ENCODE assay signal across 27 cellular contexts in the genomic region with DNA sequence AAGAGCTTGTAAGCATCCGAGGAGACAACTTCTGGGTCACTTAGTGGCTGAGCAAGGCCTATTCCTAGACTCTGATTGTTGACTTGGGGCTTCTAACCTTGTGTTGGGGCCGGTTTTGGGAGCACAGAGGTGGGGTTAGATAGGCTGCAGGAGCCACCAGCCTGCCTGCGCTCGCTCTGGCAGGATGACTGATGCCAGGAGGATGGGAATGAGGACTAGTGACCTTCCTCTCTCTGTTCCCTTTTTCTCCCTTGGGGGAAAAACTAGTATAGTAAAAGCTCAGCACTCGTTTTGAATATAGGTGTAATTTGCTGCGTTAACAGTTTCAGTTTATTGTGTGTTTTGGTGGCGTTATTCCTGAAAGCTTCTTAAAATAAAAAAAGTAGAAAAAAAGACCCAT.
DNase-seq lines count a peak whose midpoint lies in the region; ATAC-seq, FAIRE-seq and TF ChIP-seq lines count a peak whose summit lies in the region.
"Had no signal": no experiment of that assay in that cellular context is flagged by ENCODE, and none has a peak within 500 bp of the region (broad histone marks: within the 10 kb centered on the region; RNA-seq: fewer than 3 reads in every experiment).

No MANE protein-coding gene starts in this region.

- CTCF ChIA-PET in HepG2 (lab: Yijun Ruan, JAX; ENCODE audit: low intra/inter-chr PET ratio, low total read pairs) = no interaction called here

- H3K36me3 Mint-ChIP-seq in activated naive CD8-positive, alpha-beta T cell treated with anti-CD3 and anti-CD28 coated beads for 36 hours = peaks cover 18% of the 10 kb centered on the region
- H3K36me3 Mint-ChIP-seq: activated naive CD4-positive, alpha-beta T cell treated with anti-CD3 and anti-CD28 coated beads, Interleukin-2, amount 50 U/mL, for 72 hours had no signal

- H3K9me3 ChIP-seq in right cardiac atrium (ENCODE audit: control insufficient read depth, low read length) (no peaks in the 10 kb centered on the region), SK-N-MC (ENCODE audit: low read depth, low read length) (no peaks in the 10 kb centered on the region), HepG2 (ENCODE audit: low read length) (no peaks in the 10 kb centered on the region), body of pancreas (no peaks in the 10 kb centered on the region)
- no peaks in the 10 kb centered on the region for H3K9me3 ChIP-seq in effector memory CD4-positive, alpha-beta T cell (ENCODE audit: control insufficient read depth, low read length)
- H3K9me3 ChIP-seq: ascending aorta, stomach had no signal

- H2AFZ ChIP-seq in HepG2 (ENCODE audit: low read length) = no peak overlapping the region

- H3K4me1 ChIP-seq in right cardiac atrium (ENCODE audit: control insufficient read depth, insufficient read depth, low read length) (peaks cover 12% of the 10 kb centered on the region), HepG2 (ENCODE audit: insufficient read depth, low read length) (no peaks in the 10 kb centered on the region), body of pancreas (no peaks in the 10 kb centered on the region)
- H3K4me1 ChIP-seq in effector memory CD4-positive, alpha-beta T cell (ENCODE audit: control insufficient read depth, insufficient read depth, low read length, poor library complexity, severe bottlenecking) = peaks cover 2% of the 10 kb centered on the region

- POLR2A ChIA-PET in HepG2 (lab: Yijun Ruan, JAX) = no interaction called here

- DNase-seq in left ventricle myocardium superior (no peak), right cardiac atrium (no peak), SK-N-MC (ENCODE audit: low read depth, low spot score) (no peak), HepG2 (ENCODE audit: low spot score) (no peak), body of pancreas (no peak)
- DNase-seq in activated naive CD8-positive, alpha-beta T cell treated with anti-CD3 and anti-CD28 coated beads for 36 hours = no peak
- DNase-seq in effector memory CD4-positive, alpha-beta T cell = no peak
- DNase-seq: activated CD4-positive, alpha-beta T cell treated with anti-CD3 and anti-CD28 coated beads, Interleukin-2, amount 50 U/mL, for 48 hours; AML-193; COR-L47; DMS79; dorsolateral prefrontal cortex; head of caudate nucleus; NCI-H1105 treated with DMSO at 0.1 percent for 48 hours; NCI-H2029; NCI-H345; NCI-H748 treated with DMSO at 0.1 percent for 48 hours; posterior cingulate gyrus; stomach; T-helper 9 cell had no signal

- H4K20me1 ChIP-seq in HepG2 (ENCODE audit: insufficient read depth, low read length) = peaks cover 6% of the 10 kb centered on the region; the same call in 1 of the 2 replicates

- 55% methylated on average over 7 of the region's 7 CpGs for WGBS in right cardiac atrium
- WGBS in HepG2 (ENCODE audit: low lambda C conversion rate) = 96% methylated on average over 7 of the region's 7 CpGs
- WGBS in body of pancreas, 2 donors = 76 to 82% methylated on average over 7 of the region's 7 CpGs

- H3K9ac ChIP-seq in SK-N-MC (ENCODE audit: insufficient read length) (no peak overlapping the region), HepG2 (ENCODE audit: insufficient read depth, low read depth, low read length) (no peak overlapping the region)

- H3K4me3 ChIP-seq in right cardiac atrium (ENCODE audit: low read length) = no peak overlapping the region
- H3K4me3 ChIP-seq in SK-N-MC = no peak overlapping the region
- H3K4me3 ChIP-seq in HepG2 (replicated peaks in 1 of 3; ENCODE audit: insufficient read depth in 1 of 3, low read depth in 2 of 3, low read length in 3 of 3) = no peak overlapping the region
- no peak overlapping the region for H3K4me3 ChIP-seq in body of pancreas
- no peak overlapping the region for H3K4me3 ChIP-seq in effector memory CD4-positive, alpha-beta T cell (ENCODE audit: insufficient read depth, low read depth, low read length, poor library complexity, severe bottlenecking)
- H3K4me3 ChIP-seq: ascending aorta, dorsolateral prefrontal cortex, stomach had no signal

- FAIRE-seq in HepG2 (lab: Jason Lieb, UNC) = no peak
- FAIRE-seq: H54 had no signal

- peaks cover 43% of the 10 kb centered on the region for H3K4me1 Mint-ChIP-seq in activated naive CD8-positive, alpha-beta T cell treated with anti-CD3 and anti-CD28 coated beads for 36 hours

- H3K4me3 Mint-ChIP-seq in activated naive CD8-positive, alpha-beta T cell treated with anti-CD3 and anti-CD28 coated beads for 36 hours = no peak overlapping the region
- H3K4me3 Mint-ChIP-seq: neural crest cell, type B pancreatic cell had no signal

- H3K27me3 Mint-ChIP-seq in activated naive CD8-positive, alpha-beta T cell treated with anti-CD3 and anti-CD28 coated beads for 36 hours = no peaks in the 10 kb centered on the region
- H3K27me3 Mint-ChIP-seq: type B pancreatic cell had no signal

- no peak for TF ChIP-seq EP300 in HepG2 (IDR thresholded peaks at IDR 0.05; ENCODE audit: low read depth in 2 of 2, low read length in 2 of 2)
- TF ChIP-seq EP300 in HepG2 (CRISPR knock-in tag; IDR thresholded peaks at IDR 0.05; ENCODE audit: borderline replicate concordance) = no peak

- BruUV-seq in HepG2 (replicated peaks; lab: Mats Ljungman, UMichigan) = no TSS peak

- in situ Hi-C loops in HepG2 (cut with HindIII; ENCODE audit: extremely low pct_ligation_motif_present, low pct_unique_long_range_greater_than_20kb) = no loop called here

- H3K4me2 ChIP-seq in HepG2 (ENCODE audit: low read depth, low read length) = no peak overlapping the region

- intact Hi-C loops in left ventricle myocardium superior (cut with micrococcal nuclease) = no loop called here
- intact Hi-C loops in right cardiac atrium (cut with DNase I) = no loop called here
- intact Hi-C loops in HepG2 (cut with micrococcal nuclease; ENCODE audit: unreplicated experiment) = no loop called here
- intact Hi-C loops in body of pancreas (cut with DNase I) = no loop called here

- TF ChIP-seq POLR2A in HepG2 (IDR thresholded peaks at IDR 0.05; ENCODE audit: insufficient read depth in 1 of 2, low read depth in 2 of 2, low read length in 2 of 2) (no peak), body of pancreas (IDR thresholded peaks at IDR 0.05) (no peak)

- H3K27me3 ChIP-seq in right cardiac atrium (ENCODE audit: control insufficient read depth, insufficient read depth) (no peaks in the 10 kb centered on the region), HepG2 (ENCODE audit: control insufficient read depth in 1 of 2, insufficient read depth in 2 of 2, low read length in 2 of 2) (no peaks in the 10 kb centered on the region), body of pancreas (no peaks in the 10 kb centered on the region)
- no peaks in the 10 kb centered on the region for H3K27me3 ChIP-seq in effector memory CD4-positive, alpha-beta T cell (replicated peaks; ENCODE audit: control insufficient read depth, insufficient read depth, low read length, poor library complexity, severe bottlenecking)
- H3K27me3 ChIP-seq: ascending aorta, dorsolateral prefrontal cortex, stomach had no signal

- ATAC-seq in left ventricle myocardium superior = peak; percentile 30
- ATAC-seq in right cardiac atrium = no peak
- ATAC-seq in HepG2 = no peak
- no peak for ATAC-seq in body of pancreas
- no peak for ATAC-seq in HG02763 (IDR thresholded peaks at IDR 0.05; ENCODE audit: unreplicated experiment)
- ATAC-seq: activated naive CD4-positive, alpha-beta T cell treated with anti-CD3 and anti-CD28 coated beads, Interleukin-2, amount 50 U/mL, for 72 hours had no signal

- TF ChIP-seq CTCF in HepG2 (CRISPR knock-in tag; IDR thresholded peaks at IDR 0.05) = no peak
- TF ChIP-seq CTCF in body of pancreas (IDR thresholded peaks at IDR 0.05) = no peak

- no peak for TF ChIP-seq RAD21 in HepG2 (CRISPR knock-in tag; IDR thresholded peaks at IDR 0.05)

- peaks cover 6% of the 10 kb centered on the region for H3K79me2 ChIP-seq in HepG2 (ENCODE audit: insufficient read depth, low read length)

- H3K36me3 ChIP-seq in SK-N-MC (ENCODE audit: insufficient read depth, low read length) = no peaks in the 10 kb centered on the region
- H3K36me3 ChIP-seq in HepG2 (replicated peaks in 1 of 2; ENCODE audit: control insufficient read depth in 1 of 2, insufficient read depth in 2 of 2, low read length in 2 of 2) = peaks cover 2 to 7% of the 10 kb centered on the region in 2 experiments; a peak in 4 of 5 replicates
- no peaks in the 10 kb centered on the region for H3K36me3 ChIP-seq in body of pancreas (replicated peaks in 1 of 2; ENCODE audit: insufficient read depth in 1 of 2, low read depth in 2 of 2)
- no peaks in the 10 kb centered on the region for H3K36me3 ChIP-seq in effector memory CD4-positive, alpha-beta T cell (ENCODE audit: control insufficient read depth, insufficient read depth, low read length)
- H3K36me3 ChIP-seq: ascending aorta, stomach had no signal

- no peak overlapping the region for H3K27ac Mint-ChIP-seq in activated naive CD8-positive, alpha-beta T cell treated with anti-CD3 and anti-CD28 coated beads for 36 hours
- H3K27ac Mint-ChIP-seq: activated naive CD4-positive, alpha-beta T cell treated with anti-CD3 and anti-CD28 coated beads, Interleukin-2, amount 50 U/mL, for 72 hours; activated T-helper 2 cell treated with anti-CD3 and anti-CD28 coated beads, Interferon-gamma antibody, Interleukin-2, Interleukin-4, amounts not matched to agents 10 μg/mL and 5 μg/mL and 100 μg/mL, durations not matched to agents 14 hours and 24 hours and 36 hours; type B pancreatic cell had no signal

- H3K27ac ChIP-seq in right cardiac atrium (ENCODE audit: low read length) (no peak overlapping the region), SK-N-MC (peak overlapping the region; percentile 20; the same call in 1 of the 2 replicates), HepG2 (ENCODE audit: extremely low read length, insufficient read depth, low read length) (no peak overlapping the region), body of pancreas (no peak overlapping the region)
- H3K27ac ChIP-seq in effector memory CD4-positive, alpha-beta T cell (ENCODE audit: insufficient read depth, low read length, poor library complexity, severe bottlenecking) = no peak overlapping the region
- H3K27ac ChIP-seq: stomach had no signal

- peaks cover under 1% of the 10 kb centered on the region for H3K9me3 Mint-ChIP-seq in activated naive CD8-positive, alpha-beta T cell treated with anti-CD3 and anti-CD28 coated beads for 36 hours
- H3K9me3 Mint-ChIP-seq: activated naive CD4-positive, alpha-beta T cell treated with anti-CD3 and anti-CD28 coated beads, Interleukin-2, amount 50 U/mL, for 72 hours; activated T-helper 2 cell treated with anti-CD3 and anti-CD28 coated beads, Interferon-gamma antibody, Interleukin-2, Interleukin-4, amounts not matched to agents 10 μg/mL and 5 μg/mL and 100 μg/mL, durations not matched to agents 14 hours and 24 hours and 36 hours; neural crest cell; type B pancreatic cell had no signal

TF ChIP-seq in HepG2, 621 proteins besides CTCF, POLR2A, EP300 and RAD21:
- TF ChIP-seq MAFK (conservative IDR thresholded peaks at IDR 0.05 in 1 of 2, IDR thresholded peaks at IDR 0.05 in 1 of 2; ENCODE audit: low read length in 2 of 2) (0 out of 4 replicates have a peak, but pooled peaks of 1 of the 2 experiments have one; percentile 2), RBM22 (optimal IDR thresholded peaks at IDR 0.05; ENCODE audit: low read length) (peak; percentile 54), ZNF460 (CRISPR knock-in tag; IDR thresholded peaks at IDR 0.05; ENCODE audit: borderline replicate concordance) (no peak)
